ENCODE assay signal across 8 cellular contexts in genomic region chr5:100904259-100904822, GRCh38. TPM values are rescaled to one million over a fixed set of nuclear protein-coding genes. Genes with fewer than 3 reads are reported as not detected.
DNase-seq lines count a peak whose midpoint lies in the region; ATAC-seq, FAIRE-seq and TF ChIP-seq lines count a peak whose summit lies in the region.

No MANE protein-coding gene starts in this region.

- H2BK15ac ChIP-seq in mesendoderm (replicated peaks; ENCODE audit: low read depth): no peak overlapping the region

- H3K23ac ChIP-seq in mesendoderm (ENCODE audit: low read length): no peak overlapping the region

- no peaks in the 10 kb centered on the region for H3K9me3 Mint-ChIP-seq in astrocyte (ENCODE audit: unreplicated experiment)

- H4K8ac ChIP-seq in mesendoderm (ENCODE audit: low read depth, low read length): no peak overlapping the region

- peak overlapping the region; percentile 92 for H2AFZ ChIP-seq in astrocyte (ENCODE audit: low read depth, low read length)

- H3K27me3 ChIP-seq in astrocyte (ENCODE audit: insufficient read depth, low read length): peaks cover 3% of the 10 kb centered on the region
- H3K27me3 ChIP-seq in mesendoderm (ENCODE audit: insufficient read depth, low read length, poor library complexity): no peaks in the 10 kb centered on the region
- H3K27me3 ChIP-seq in transverse colon: peaks cover 48% of the 10 kb centered on the region

- no peak overlapping the region for H3K18ac ChIP-seq in mesendoderm (ENCODE audit: low read length)

- no peaks in the 10 kb centered on the region for H3K36me3 Mint-ChIP-seq in astrocyte (ENCODE audit: low read depth, unreplicated experiment)

- intact Hi-C loops in transverse colon (cut with DNase I; ENCODE audit: low total_unique reads): no loop called here

- H3K9me3 ChIP-seq in astrocyte (ENCODE audit: insufficient read depth, low read depth, low read length) (no peaks in the 10 kb centered on the region), transverse colon (no peaks in the 10 kb centered on the region)

- H3K4me1 ChIP-seq in astrocyte (ENCODE audit: insufficient read depth, low read length): peaks cover 12% of the 10 kb centered on the region
- no peaks in the 10 kb centered on the region for H3K4me1 ChIP-seq in mesendoderm (ENCODE audit: control insufficient read depth, low read depth, low read length)
- peaks cover 0 to 16% (median 0%) of the 10 kb centered on the region in 4 donors for H3K4me1 ChIP-seq in transverse colon

- peaks cover 46% of the 10 kb centered on the region for H3K27me3 Mint-ChIP-seq in astrocyte (ENCODE audit: low read depth, unreplicated experiment)

- ATAC-seq in GM18520 (IDR thresholded peaks at IDR 0.05; ENCODE audit: unreplicated experiment) (peak; percentile 18), HG02852 (IDR thresholded peaks at IDR 0.05; ENCODE audit: unreplicated experiment) (peak; percentile 13)

- no peaks in the 10 kb centered on the region for H4K20me1 ChIP-seq in astrocyte (ENCODE audit: insufficient read depth, low read length)

- H3K27ac Mint-ChIP-seq in astrocyte (ENCODE audit: unreplicated experiment): no peak overlapping the region

- in situ Hi-C loops in transverse colon (cut with MboI; ENCODE audit: low pct_ligation_motif_present in 1 of 4, low pct_unique_long_range_greater_than_20kb in 1 of 4, low sequenced_read_pairs in 3 of 4): no loop called here

- H3K9ac ChIP-seq in astrocyte (ENCODE audit: low read length): no peak overlapping the region
- H3K9ac ChIP-seq in mesendoderm (ENCODE audit: low read length): no peak overlapping the region

- no peak overlapping the region for H2BK5ac ChIP-seq in mesendoderm (ENCODE audit: low read length)

- H3K27ac ChIP-seq in astrocyte (ENCODE audit: low read depth, low read length): no peak overlapping the region
- no peak overlapping the region for H3K27ac ChIP-seq in mesendoderm (ENCODE audit: low read depth, low read length)
- peak overlapping the region; percentile 76 to 82 (median 80) for H3K27ac ChIP-seq in transverse colon

- TF ChIP-seq POLR2A in Raji (IDR thresholded peaks at IDR 0.05; ENCODE audit: insufficient read depth, low read depth, low read length) (peak; percentile 32; the same call in 1 of the 2 replicates), transverse colon (IDR thresholded peaks at IDR 0.05) (no peak)

- H4K5ac ChIP-seq in mesendoderm (ENCODE audit: low read length): no peak overlapping the region

- no peak overlapping the region for H3K56ac ChIP-seq in mesendoderm (ENCODE audit: low read length)

- no peak for TF ChIP-seq CTCF in astrocyte (IDR thresholded peaks at IDR 0.05; ENCODE audit: insufficient read depth, low read depth, low read length)
- no peak for TF ChIP-seq CTCF in transverse colon (IDR thresholded peaks at IDR 0.05)

- no peaks in the 10 kb centered on the region for H3K79me1 ChIP-seq in mesendoderm (ENCODE audit: low read length)

- peak overlapping the region; percentile 85 for H3K4me3 ChIP-seq in astrocyte (ENCODE audit: insufficient read depth, low read depth, low read length)
- H3K4me3 ChIP-seq in mesendoderm (ENCODE audit: low read length): no peak overlapping the region
- peak overlapping the region in 3 of 4 donors; percentile 33 to 58 (median 37) for H3K4me3 ChIP-seq in transverse colon

- H3K4me1 Mint-ChIP-seq in astrocyte (ENCODE audit: low read depth, unreplicated experiment): peaks cover 10% of the 10 kb centered on the region

- H3K79me2 ChIP-seq in astrocyte (ENCODE audit: insufficient read depth, low read length) (no peaks in the 10 kb centered on the region), mesendoderm (ENCODE audit: control insufficient read depth, insufficient read depth, low read length) (no peaks in the 10 kb centered on the region)

- no CpG with 5 or more reads among the region's 22 CpGs for WGBS in mesendoderm (ENCODE audit: extremely low coverage, insufficient coverage, low lambda C conversion rate)
- WGBS in transverse colon (ENCODE audit: low coverage in 1 of 2), 2 donors: 26 to 44% methylated on average over 9 to 22 of the region's 22 CpGs

- no peak for FAIRE-seq in astrocyte (lab: Jason Lieb, UNC)

- TF ChIP-seq EP300 in transverse colon (IDR thresholded peaks at IDR 0.05; ENCODE audit: low read depth): no peak

- H3K4me2 ChIP-seq in astrocyte (ENCODE audit: low read length) (peak overlapping the region; percentile 100), mesendoderm (ENCODE audit: low read length) (no peak overlapping the region)

- H3K4me3 Mint-ChIP-seq in astrocyte (ENCODE audit: unreplicated experiment): peak overlapping the region; percentile 85

- no peaks in the 10 kb centered on the region for H3K36me3 ChIP-seq in astrocyte (ENCODE audit: insufficient read depth, low read length)
- no peaks in the 10 kb centered on the region for H3K36me3 ChIP-seq in mesendoderm (ENCODE audit: control insufficient read depth, insufficient read depth, low read length)
- no peaks in the 10 kb centered on the region for H3K36me3 ChIP-seq in transverse colon

- H2AK5ac ChIP-seq in mesendoderm (ENCODE audit: low read length): no peak overlapping the region

- H3K4ac ChIP-seq in mesendoderm (ENCODE audit: low read depth, low read length): no peak overlapping the region

- DNase-seq in astrocyte (ENCODE audit: low read depth) (no peak), mesendoderm (peak; percentile 4), transverse colon (peak; percentile 30), cortex of kidney (lab: John Stamatoyannopoulos, UW) (no peak), NCI-H446 treated with DMSO at 0.1 percent for 48 hours (lab: John Stamatoyannopoulos, UW) (no peak)

- H2BK120ac ChIP-seq in mesendoderm (ENCODE audit: low read depth, low read length): no peak overlapping the region

RNA-seq across cellular contexts. Expression of gene ST8SIA4, which starts 1.3 kb away (rescaled TPM):
- total RNA-seq in astrocyte (0.59 and 0.82 TPM in 2 replicates), transverse colon (1 to 10 TPM in 3 of 4 donors, under 1 TPM in 1; 0.37 to 6.0 (median 2.2) TPM)
- polyA plus RNA-seq in mesendoderm (2013, experiment 1 of 2): 1.9 TPM
- polyA plus RNA-seq in mesendoderm (2013, experiment 2 of 2): 2.2 TPM

Comparison
In these comparisons a context has a peak if more than half of its experiments do, and no peak if none do; other contexts are left out.
1. DNase-seq: peak in mesendoderm (single experiment) and transverse colon (single experiment); none in astrocyte (single experiment), cortex of kidney (single experiment) and NCI-H446 treated with DMSO at 0.1 percent for 48 hours (single experiment).
2. H3K27ac ChIP-seq: peak in transverse colon (4 of 4); none in astrocyte (single experiment) and mesendoderm (single experiment).